In the genomic region with DNA sequence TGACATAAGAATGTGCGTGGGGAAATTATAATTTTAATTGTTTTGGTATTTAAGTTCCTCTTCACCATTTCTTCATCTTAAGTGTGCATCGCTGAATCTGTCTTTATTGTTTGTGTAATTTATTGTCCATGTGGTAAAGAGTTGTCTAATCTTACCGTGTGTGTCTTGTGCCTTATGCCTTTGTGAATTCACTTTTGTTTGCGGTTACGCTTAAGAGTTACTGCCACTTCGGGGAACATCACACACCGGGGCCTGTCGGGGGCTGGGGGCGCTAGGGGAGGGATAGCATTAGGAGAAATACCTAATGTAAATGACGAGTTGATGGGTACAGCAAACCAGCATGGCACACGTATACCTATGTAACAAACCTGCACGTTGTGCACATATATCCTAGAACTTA, we compare ENCODE assay signal across 8 cellular contexts. TPM values are rescaled to one million over a fixed set of nuclear protein-coding genes. Genes with fewer than 3 reads are reported as not detected.
DNase-seq lines count a peak whose midpoint lies in the region; ATAC-seq and TF ChIP-seq lines count a peak whose summit lies in the region.

No MANE protein-coding gene starts in this region.

- peak overlapping the region; percentile 83 to 94 (median 90) for H3K9ac ChIP-seq in BLaER1 treated with 17β-estradiol and CSF1 and Interleukin-3, amounts not matched to agents 10 nM and 100 nM
- H3K9ac ChIP-seq in colonic mucosa (ENCODE audit: low read depth in 2 of 2, low read length in 2 of 2), result peak overlapping the region; percentile 77 to 87

- no peaks in the 10 kb centered on the region for H3K27me3 ChIP-seq in BLaER1 treated with 17β-estradiol and CSF1 and Interleukin-3, amounts not matched to agents 10 nM and 100 nM
- no peaks in the 10 kb centered on the region for H3K27me3 ChIP-seq in MG63
- H3K27me3 ChIP-seq in colonic mucosa, result no peaks in the 10 kb centered on the region

- H3K4me2 ChIP-seq in BLaER1 treated with 17β-estradiol and CSF1 and Interleukin-3, amounts not matched to agents 10 nM and 100 nM, result peak overlapping the region; percentile 63 to 93 (median 83)

- peaks cover 0 to 45% (median 9%) of the 10 kb centered on the region in 11 experiments; a peak in 8 of 22 replicates for H4K20me1 ChIP-seq in BLaER1 treated with 17β-estradiol and CSF1 and Interleukin-3, amounts not matched to agents 10 nM and 100 nM

- H3K9me3 Mint-ChIP-seq in nephron, result no peaks in the 10 kb centered on the region

- H3K36me3 Mint-ChIP-seq in nephron (ENCODE audit: low read depth), result peaks cover 6% of the 10 kb centered on the region

- no peaks in the 10 kb centered on the region for H3K27me3 Mint-ChIP-seq in nephron (ENCODE audit: low read depth)

- intact Hi-C loops in colonic mucosa (cut with DNase I), result no loop called here

- H3K4me3 ChIP-seq in BLaER1 treated with 17β-estradiol and CSF1 and Interleukin-3, amounts not matched to agents 10 nM and 100 nM, result peak overlapping the region; percentile 76 to 96 (median 89)
- H3K4me3 ChIP-seq in MG63, result peak overlapping the region; percentile 75
- H3K4me3 ChIP-seq in colonic mucosa, result peak overlapping the region; percentile 97

- H3K27ac ChIP-seq in BLaER1 treated with 17β-estradiol and CSF1 and Interleukin-3, amounts not matched to agents 10 nM and 100 nM, result peak overlapping the region; percentile 81 to 92 (median 87); a peak in 21 of 22 replicates
- H3K27ac ChIP-seq in colonic mucosa, result peak overlapping the region; percentile 81

- H3K4me1 ChIP-seq in BLaER1 treated with 17β-estradiol and CSF1 and Interleukin-3, amounts not matched to agents 10 nM and 100 nM, result peaks cover 17 to 34% (median 25%) of the 10 kb centered on the region in 10 experiments
- H3K4me1 ChIP-seq in colonic mucosa, result no peaks in the 10 kb centered on the region

- no peaks in the 10 kb centered on the region for H3K9me3 ChIP-seq in BLaER1 treated with 17β-estradiol and CSF1 and Interleukin-3, amounts not matched to agents 10 nM and 100 nM (replicated peaks in 1 of 11)
- no peaks in the 10 kb centered on the region for H3K9me3 ChIP-seq in MG63
- no peaks in the 10 kb centered on the region for H3K9me3 ChIP-seq in colonic mucosa

- ATAC-seq in HG03378 (IDR thresholded peaks at IDR 0.05; ENCODE audit: unreplicated experiment), result no peak

- peak overlapping the region; percentile 92 to 96 (median 94) for H3K4me3 Mint-ChIP-seq in nephron

- TF ChIP-seq CTCF in colonic mucosa (IDR thresholded peaks at IDR 0.05) (no peak), nephron (IDR thresholded peaks at IDR 0.05; ENCODE audit: unreplicated experiment in 3 of 3) (no peak)

- DNase-seq in MG63, result no peak
- no peak for DNase-seq in colonic mucosa
- DNase-seq in activated CD8-positive, alpha-beta memory T cell treated with anti-CD3 and anti-CD28 coated beads for 24 hours, result no peak
- DNase-seq in SHP77 (lab: John Stamatoyannopoulos, UW), result no peak
- DNase-seq in COLO668 (lab: John Stamatoyannopoulos, UW; ENCODE audit: unreplicated experiment), result no peak

- H3K27ac Mint-ChIP-seq in nephron, result peak overlapping the region; percentile 99

- H3K36me3 ChIP-seq in BLaER1 treated with 17β-estradiol and CSF1 and Interleukin-3, amounts not matched to agents 10 nM and 100 nM, result peaks cover 0 to 2% (median 0%) of the 10 kb centered on the region in 11 experiments; a peak in 3 of 22 replicates
- H3K36me3 ChIP-seq in MG63 (no peaks in the 10 kb centered on the region), colonic mucosa (no peaks in the 10 kb centered on the region)

- H3K4me1 Mint-ChIP-seq in nephron, result peaks cover 31% of the 10 kb centered on the region

RNA-seq across cellular contexts. Expression of a gene that starts 0.8 kb away (rescaled TPM):
- total RNA-seq in MG63 (2014; rRNA removed; shearing (Covaris generic); ENCODE audit: low replicate concordance), result 9.3 and 20.7 TPM in 2 replicates
- 10 to 100 TPM; 26.1 to 51.2 TPM for total RNA-seq in colonic mucosa

RNA-seq across cellular contexts. Expression of a gene that starts 0.9 kb away (rescaled TPM):
- not detected in 2 replicates for total RNA-seq in MG63 (2014; rRNA removed; shearing (Covaris generic); ENCODE audit: low replicate concordance)
- under 1 TPM; 0.05 to 0.61 TPM for total RNA-seq in colonic mucosa

RNA-seq across cellular contexts. Expression of a gene that starts 54.8 kb away (rescaled TPM):
- 11.4 and 19.4 TPM in 2 replicates for total RNA-seq in MG63 (2014; rRNA removed; shearing (Covaris generic); ENCODE audit: low replicate concordance)
- total RNA-seq in colonic mucosa, result 100 to 1,000 TPM in 1 of 2 donors, 10 to 100 TPM in 1; 84.2 to 106 TPM

RNA-seq across cellular contexts. Expression of a gene that starts 54.9 kb away (rescaled TPM):
- 0.32 and 0.40 TPM in 2 replicates for total RNA-seq in MG63 (2014; rRNA removed; shearing (Covaris generic); ENCODE audit: low replicate concordance)
- total RNA-seq in colonic mucosa, result 1 to 10 TPM; 2.8 to 6.1 TPM
